In the genomic region with DNA sequence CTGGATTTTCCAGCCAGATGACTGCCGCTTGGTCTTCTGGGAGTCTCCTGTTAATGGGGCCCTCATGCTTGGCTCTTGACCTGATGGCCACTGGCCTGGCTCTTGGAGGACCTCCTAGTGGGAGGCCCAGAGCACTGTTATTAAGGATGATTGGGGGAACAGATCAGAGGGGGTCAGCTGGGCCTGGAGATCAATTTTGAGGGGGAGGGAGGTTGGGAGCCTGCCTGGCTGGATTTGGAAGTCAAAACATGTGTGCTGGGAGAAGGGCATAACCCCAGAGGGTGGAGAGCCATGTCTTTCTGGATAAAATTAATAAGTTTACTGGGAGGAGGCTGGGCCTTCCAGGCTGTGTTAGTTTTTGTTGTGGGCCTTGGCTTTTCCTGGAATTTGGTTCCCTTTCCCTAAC, we compare ENCODE assay signal across 1 cellular context.
TF ChIP-seq lines count a peak whose summit lies in the region.

No MANE protein-coding gene starts in this region.

TF ChIP-seq in A549, 52 proteins besides CTCF, POLR2A, EP300 and RAD21 (continued from another document):
- TF ChIP-seq, protein P1, sequence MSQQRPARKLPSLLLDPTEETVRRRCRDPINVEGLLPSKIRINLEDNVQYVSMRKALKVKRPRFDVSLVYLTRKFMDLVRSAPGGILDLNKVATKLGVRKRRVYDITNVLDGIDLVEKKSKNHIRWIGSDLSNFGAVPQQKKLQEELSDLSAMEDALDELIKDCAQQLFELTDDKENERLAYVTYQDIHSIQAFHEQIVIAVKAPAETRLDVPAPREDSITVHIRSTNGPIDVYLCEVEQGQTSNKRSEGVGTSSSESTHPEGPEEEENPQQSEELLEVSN (IDR thresholded peaks at IDR 0.05; ENCODE audit: borderline replicate concordance, low read depth), result no peak
- TF ChIP-seq, protein P2, sequence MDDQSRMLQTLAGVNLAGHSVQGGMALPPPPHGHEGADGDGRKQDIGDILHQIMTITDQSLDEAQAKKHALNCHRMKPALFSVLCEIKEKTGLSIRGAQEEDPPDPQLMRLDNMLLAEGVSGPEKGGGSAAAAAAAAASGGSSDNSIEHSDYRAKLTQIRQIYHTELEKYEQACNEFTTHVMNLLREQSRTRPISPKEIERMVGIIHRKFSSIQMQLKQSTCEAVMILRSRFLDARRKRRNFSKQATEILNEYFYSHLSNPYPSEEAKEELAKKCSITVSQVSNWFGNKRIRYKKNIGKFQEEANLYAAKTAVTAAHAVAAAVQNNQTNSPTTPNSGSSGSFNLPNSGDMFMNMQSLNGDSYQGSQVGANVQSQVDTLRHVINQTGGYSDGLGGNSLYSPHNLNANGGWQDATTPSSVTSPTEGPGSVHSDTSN (IDR thresholded peaks at IDR 0.05), result no peak
- TF ChIP-seq RNF2 (IDR thresholded peaks at IDR 0.05; ENCODE audit: borderline replicate concordance, low read depth), result no peak
